24 cellular contexts compared by ENCODE assay signal in the genomic region with DNA sequence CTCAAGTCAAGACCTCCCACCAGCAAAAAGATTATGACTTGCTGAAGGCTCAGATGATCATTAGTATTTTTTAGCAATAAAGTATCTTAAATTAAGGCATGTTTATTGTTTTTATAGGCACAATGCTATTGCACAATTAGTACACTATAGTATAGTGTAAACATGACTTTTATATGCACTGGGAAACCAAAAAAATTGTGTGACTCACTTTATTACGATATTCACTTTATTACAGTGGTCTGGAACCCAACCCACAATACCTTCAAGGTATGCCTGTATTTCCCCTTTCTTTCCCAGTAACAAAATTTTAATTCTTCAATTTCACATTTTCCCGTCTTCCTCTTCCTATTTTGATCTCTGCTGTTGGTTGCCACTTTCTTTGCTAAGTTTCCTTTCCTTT. TPM values are rescaled to one million over a fixed set of nuclear protein-coding genes. Genes with fewer than 3 reads are reported as not detected.
"Had no signal": no experiment of that assay in that cellular context is flagged by ENCODE, and none has a peak within 500 bp of the region (broad histone marks: within the 10 kb centered on the region; RNA-seq: fewer than 3 reads in every experiment).

No MANE protein-coding gene starts in this region.

- H3K9ac ChIP-seq: KMS-11 had no signal

- H3K4me1 ChIP-seq: Peyer's patch, SJCRH30 had no signal

- DNase-seq: Kasumi-1, NCI-H1092 treated with DMSO at 0.1 percent for 48 hours, NCI-H1436, NCI-H187, NCI-H2029, NCI-H2081 treated with DMSO at 0.1 percent for 48 hours, NCI-H2171, NCI-H226, NCI-H446, NCI-H510A, NCI-H524 treated with DMSO at 0.1 percent for 48 hours, NCI-H774, Peyer's patch, SHP77 treated with DMSO at 0.1 percent for 48 hours had no signal

- H3K4me2 ChIP-seq: KMS-11 had no signal

- H3K36me3 ChIP-seq: MG63, Peyer's patch, SJCRH30 had no signal

- H3K4me3 ChIP-seq: K562, MG63, Peyer's patch, SJCRH30 had no signal

- H3K27me3 ChIP-seq: MG63, Peyer's patch, SJCRH30 had no signal

- H3K27ac ChIP-seq: KMS-11, Peyer's patch, SJCRH30 had no signal

- ATAC-seq: HepG2, K562, Right ventricle myocardium inferior, SK-N-SH treated with all-trans-retinoic acid at 6 μM for 48 hours had no signal

- H3K9me3 ChIP-seq: MG63, Peyer's patch, SJCRH30 had no signal

RNA-seq across cellular contexts. Expression of a gene that starts 37.7 kb away (rescaled TPM):
- total RNA-seq: HT1080, Peyer's patch, Right ventricle myocardium inferior, RPMI7951 had no signal
- polyA plus RNA-seq: IgD-negative memory B cell had no signal
